Comparison of ENCODE assay signal across 1 cellular context in genomic region chr2:652881-653480, GRCh38.
TF ChIP-seq lines count a peak whose summit lies in the region.

No MANE protein-coding gene starts in this region.

TF ChIP-seq in WTC11, 78 proteins besides CTCF, POLR2A, EP300 and RAD21 (continued from another document):
- no peak for TF ChIP-seq ATF6 (CRISPR knock-in tag; IDR thresholded peaks at IDR 0.05)
- no peak for TF ChIP-seq OVOL2 (CRISPR knock-in tag; IDR thresholded peaks at IDR 0.05; ENCODE audit: borderline replicate concordance)
- TF ChIP-seq, protein P1, sequence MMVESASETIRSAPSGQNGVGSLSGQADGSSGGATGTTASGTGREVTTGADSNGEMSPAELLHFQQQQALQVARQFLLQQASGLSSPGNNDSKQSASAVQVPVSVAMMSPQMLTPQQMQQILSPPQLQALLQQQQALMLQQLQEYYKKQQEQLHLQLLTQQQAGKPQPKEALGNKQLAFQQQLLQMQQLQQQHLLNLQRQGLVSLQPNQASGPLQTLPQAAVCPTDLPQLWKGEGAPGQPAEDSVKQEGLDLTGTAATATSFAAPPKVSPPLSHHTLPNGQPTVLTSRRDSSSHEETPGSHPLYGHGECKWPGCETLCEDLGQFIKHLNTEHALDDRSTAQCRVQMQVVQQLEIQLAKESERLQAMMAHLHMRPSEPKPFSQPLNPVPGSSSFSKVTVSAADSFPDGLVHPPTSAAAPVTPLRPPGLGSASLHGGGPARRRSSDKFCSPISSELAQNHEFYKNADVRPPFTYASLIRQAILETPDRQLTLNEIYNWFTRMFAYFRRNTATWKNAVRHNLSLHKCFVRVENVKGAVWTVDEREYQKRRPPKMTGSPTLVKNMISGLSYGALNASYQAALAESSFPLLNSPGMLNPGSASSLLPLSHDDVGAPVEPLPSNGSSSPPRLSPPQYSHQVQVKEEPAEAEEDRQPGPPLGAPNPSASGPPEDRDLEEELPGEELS (CRISPR knock-in tag; IDR thresholded peaks at IDR 0.05): no peak
- TF ChIP-seq JAZF1 (CRISPR knock-in tag; IDR thresholded peaks at IDR 0.05): no peak
- TF ChIP-seq, protein P2, sequence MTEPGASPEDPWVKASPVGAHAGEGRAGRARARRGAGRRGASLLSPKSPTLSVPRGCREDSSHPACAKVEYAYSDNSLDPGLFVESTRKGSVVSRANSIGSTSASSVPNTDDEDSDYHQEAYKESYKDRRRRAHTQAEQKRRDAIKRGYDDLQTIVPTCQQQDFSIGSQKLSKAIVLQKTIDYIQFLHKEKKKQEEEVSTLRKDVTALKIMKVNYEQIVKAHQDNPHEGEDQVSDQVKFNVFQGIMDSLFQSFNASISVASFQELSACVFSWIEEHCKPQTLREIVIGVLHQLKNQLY (CRISPR knock-in tag; IDR thresholded peaks at IDR 0.05): no peak
- no peak for TF ChIP-seq NR1H2 (CRISPR knock-in tag; IDR thresholded peaks at IDR 0.05)
- TF ChIP-seq, protein P3, sequence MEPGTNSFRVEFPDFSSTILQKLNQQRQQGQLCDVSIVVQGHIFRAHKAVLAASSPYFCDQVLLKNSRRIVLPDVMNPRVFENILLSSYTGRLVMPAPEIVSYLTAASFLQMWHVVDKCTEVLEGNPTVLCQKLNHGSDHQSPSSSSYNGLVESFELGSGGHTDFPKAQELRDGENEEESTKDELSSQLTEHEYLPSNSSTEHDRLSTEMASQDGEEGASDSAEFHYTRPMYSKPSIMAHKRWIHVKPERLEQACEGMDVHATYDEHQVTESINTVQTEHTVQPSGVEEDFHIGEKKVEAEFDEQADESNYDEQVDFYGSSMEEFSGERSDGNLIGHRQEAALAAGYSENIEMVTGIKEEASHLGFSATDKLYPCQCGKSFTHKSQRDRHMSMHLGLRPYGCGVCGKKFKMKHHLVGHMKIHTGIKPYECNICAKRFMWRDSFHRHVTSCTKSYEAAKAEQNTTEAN (CRISPR knock-in tag; IDR thresholded peaks at IDR 0.05): no peak
- TF ChIP-seq SOX15 (CRISPR knock-in tag; IDR thresholded peaks at IDR 0.05): no peak
- TF ChIP-seq HMGA2 (CRISPR knock-in tag; IDR thresholded peaks at IDR 0.05): no peak
- no peak for TF ChIP-seq E2F4 (CRISPR knock-in tag; IDR thresholded peaks at IDR 0.05; ENCODE audit: borderline replicate concordance, low read depth)
- TF ChIP-seq FOXK1 (CRISPR knock-in tag; IDR thresholded peaks at IDR 0.05): no peak
- no peak for TF ChIP-seq MAX (CRISPR knock-in tag; IDR thresholded peaks at IDR 0.05)
- no peak for TF ChIP-seq NR3C1 (CRISPR knock-in tag; conservative IDR thresholded peaks at IDR 0.05; ENCODE audit: low read depth)
- no peak for TF ChIP-seq ERG (CRISPR knock-in tag; IDR thresholded peaks at IDR 0.05)
- no peak for TF ChIP-seq PREB (CRISPR knock-in tag; IDR thresholded peaks at IDR 0.05; ENCODE audit: borderline replicate concordance)
- TF ChIP-seq CREB1 (CRISPR knock-in tag; IDR thresholded peaks at IDR 0.05): no peak
